In genomic region chr20:13863244-13863643, GRCh38 we compare ENCODE assay signal across 28 cellular contexts.
"Had no signal": no experiment of that assay in that cellular context is flagged by ENCODE, and none has a peak within 500 bp of the region (broad histone marks: within the 10 kb centered on the region; RNA-seq: fewer than 3 reads in every experiment).

No MANE protein-coding gene starts in this region.

- H3K4me1 ChIP-seq: parathyroid adenoma, thyroid gland had no signal

- DNase-seq: dermis blood vessel endothelial cell; effector memory CD4-positive, alpha-beta T cell; erythroblast; esophagus squamous epithelium; gastrocnemius medialis; kidney; left colon; left ventricle myocardium inferior; mesenchymal stem cell; mucosa of descending colon; naive B cell; stimulated activated CD4-positive, alpha-beta T cell treated with anti-CD3 and anti-CD28 coated beads, Interleukin-2, amount 100 ng/mL, for 24 hours; stimulated activated CD4-positive, alpha-beta T cell treated with anti-CD3 and anti-CD28 coated beads, Interleukin-4, amount 100 ng/mL, for 24 hours; stimulated activated naive CD4-positive, alpha-beta T cell treated with Interleukin-2 at 50 U/mL for 16 hours; stomach; thyroid gland; trophoblast cell had no signal

- H3K36me3 Mint-ChIP-seq: mesothelial cell of epicardium; naive B cell; natural killer cell treated with Interleukin-12 subunit alpha and Interleukin-12 subunit beta and Interleukin-15 and Interleukin-18, amount 100 ng/mL, for 72 hours; stimulated activated effector memory CD8-positive, alpha-beta T cell treated with anti-CD3 and anti-CD28 coated beads, Interleukin-12 subunit alpha, Interleukin-12 subunit beta, amount 100 ng/mL, for 72 hours had no signal

- H3K4me3 Mint-ChIP-seq: mesothelial cell of epicardium; naive B cell; natural killer cell treated with Interleukin-12 subunit alpha and Interleukin-12 subunit beta and Interleukin-15 and Interleukin-18, amount 100 ng/mL, for 72 hours; neural crest cell; stimulated activated effector memory CD8-positive, alpha-beta T cell treated with anti-CD3 and anti-CD28 coated beads, Interleukin-12 subunit alpha, Interleukin-12 subunit beta, amount 100 ng/mL, for 72 hours had no signal

- H3K27me3 ChIP-seq: esophagus squamous epithelium, gastrocnemius medialis, neutrophil, stomach, thyroid gland, vagina had no signal

- H3K27ac Mint-ChIP-seq: mesothelial cell of epicardium; naive B cell; natural killer cell treated with Interleukin-12 subunit alpha and Interleukin-12 subunit beta and Interleukin-15 and Interleukin-18, amount 100 ng/mL, for 72 hours; progenitor cell of endocrine pancreas; stimulated activated effector memory CD8-positive, alpha-beta T cell treated with anti-CD3 and anti-CD28 coated beads, Interleukin-12 subunit alpha, Interleukin-12 subunit beta, amount 100 ng/mL, for 72 hours had no signal

- H3K9me3 ChIP-seq: esophagus squamous epithelium, gastrocnemius medialis, left ventricle myocardium inferior, mucosa of descending colon, neutrophil, stomach, thyroid gland, vagina had no signal

- H3K27ac ChIP-seq: coronary artery, esophagus squamous epithelium, gastrocnemius medialis, left ventricle myocardium inferior, neutrophil, parathyroid adenoma, stomach, thyroid gland, vagina had no signal

- H3K4me1 Mint-ChIP-seq: naive B cell; stimulated activated effector memory CD8-positive, alpha-beta T cell treated with anti-CD3 and anti-CD28 coated beads, Interleukin-12 subunit alpha, Interleukin-12 subunit beta, amount 100 ng/mL, for 72 hours had no signal

- ATAC-seq: gastrocnemius medialis; left colon; mucosa of descending colon; natural killer cell treated with Interleukin-12 subunit alpha and Interleukin-12 subunit beta and Interleukin-15 and Interleukin-18, amount 100 ng/mL, for 72 hours; sciatic nerve; stimulated activated effector memory CD8-positive, alpha-beta T cell treated with anti-CD3 and anti-CD28 coated beads, Interleukin-12 subunit alpha, Interleukin-12 subunit beta, amount 100 ng/mL, for 72 hours had no signal

- H3K4me3 ChIP-seq: coronary artery, esophagus squamous epithelium, gastrocnemius medialis, left ventricle myocardium inferior, lung, mucosa of descending colon, stomach, thyroid gland, vagina had no signal
